ENCODE assay signal across 14 cellular contexts in genomic region chr20:1569417-1569861, GRCh38. TPM values are rescaled to one million over a fixed set of nuclear protein-coding genes. Genes with fewer than 3 reads are reported as not detected.
A peak's percentile ranks its signal among the peaks of the same experiment; 100 is the strongest.
DNase-seq lines count a peak whose midpoint lies in the region; ATAC-seq and TF ChIP-seq lines count a peak whose summit lies in the region.
"Had no signal": no experiment of that assay in that cellular context is flagged by ENCODE, and none has a peak within 500 bp of the region (broad histone marks: within the 10 kb centered on the region; RNA-seq: fewer than 3 reads in every experiment).

No MANE protein-coding gene starts in this region.

- peaks cover 14% of the 10 kb centered on the region for H3K9me3 Mint-ChIP-seq in dendritic cell treated with granulocyte-macrophage colony-stimulating factor and Interleukin-4, amounts not matched to agents 40 ng/mL and 50 ng/mL, for 4 days
- H3K9me3 Mint-ChIP-seq in activated CD8-positive, alpha-beta T cell treated with anti-CD3 and anti-CD28 coated beads, Interleukin-2, amount 10 ng/mL, durations not matched to agents 7 days and 5 days (ENCODE audit: insufficient read depth), result peaks cover 4% of the 10 kb centered on the region

- intact Hi-C loops in dendritic cell treated with granulocyte-macrophage colony-stimulating factor and Interleukin-4, amounts not matched to agents 40 ng/mL and 50 ng/mL, for 4 days (cut with micrococcal nuclease), result loop anchor here (5.0 kb wide), 1 partner anchor 42 kb away; no protein-coding TSS in a partner anchor

- peaks cover 69% of the 10 kb centered on the region for H3K36me3 Mint-ChIP-seq in dendritic cell treated with granulocyte-macrophage colony-stimulating factor and Interleukin-4, amounts not matched to agents 40 ng/mL and 50 ng/mL, for 4 days (ENCODE audit: low read depth)
- H3K36me3 Mint-ChIP-seq in activated CD8-positive, alpha-beta T cell treated with anti-CD3 and anti-CD28 coated beads, Interleukin-2, amount 10 ng/mL, durations not matched to agents 7 days and 5 days (ENCODE audit: low read depth), result peaks cover 6% of the 10 kb centered on the region

- TF ChIP-seq CTCF in neutrophil (IDR thresholded peaks at IDR 0.05), result peak; percentile 58

- H3K9me3 ChIP-seq in neutrophil, result no peaks in the 10 kb centered on the region
- H3K9me3 ChIP-seq: suprapubic skin had no signal

- no peaks in the 10 kb centered on the region for H3K27me3 ChIP-seq in neutrophil

- no peaks in the 10 kb centered on the region for H3K27me3 Mint-ChIP-seq in dendritic cell treated with granulocyte-macrophage colony-stimulating factor and Interleukin-4, amounts not matched to agents 40 ng/mL and 50 ng/mL, for 4 days
- H3K27me3 Mint-ChIP-seq in activated CD8-positive, alpha-beta T cell treated with anti-CD3 and anti-CD28 coated beads, Interleukin-2, amount 10 ng/mL, durations not matched to agents 7 days and 5 days (ENCODE audit: low read depth), result no peaks in the 10 kb centered on the region

- peak overlapping the region in 1 of 2 experiments; percentile 35 for H3K4me3 ChIP-seq in neutrophil (ENCODE audit: low read depth in 1 of 2, low read length in 1 of 2)
- H3K4me3 ChIP-seq: suprapubic skin had no signal

- H3K4me1 ChIP-seq in neutrophil (ENCODE audit: control insufficient read depth in 1 of 2, insufficient read depth in 1 of 2, low read depth in 1 of 2, low read length in 1 of 2), result peaks cover 44 to 55% of the 10 kb centered on the region in 2 experiments
- H3K4me1 ChIP-seq: parathyroid adenoma, suprapubic skin had no signal

- ATAC-seq in GM21786 (IDR thresholded peaks at IDR 0.05; ENCODE audit: unreplicated experiment), result no peak
- no peak for ATAC-seq in activated CD8-positive, alpha-beta T cell treated with anti-CD3 and anti-CD28 coated beads, Interleukin-2, amount 10 ng/mL, durations not matched to agents 7 days and 5 days

- POLR2A ChIA-PET in activated CD8-positive, alpha-beta T cell treated with anti-CD3 and anti-CD28 coated beads, Interleukin-2, amount 10 ng/mL, durations not matched to agents 7 days and 5 days (lab: Charles Lee), result no interaction called here

- peak overlapping the region; percentile 74 for H3K27ac Mint-ChIP-seq in dendritic cell treated with granulocyte-macrophage colony-stimulating factor and Interleukin-4, amounts not matched to agents 40 ng/mL and 50 ng/mL, for 4 days
- H3K27ac Mint-ChIP-seq in activated CD8-positive, alpha-beta T cell treated with anti-CD3 and anti-CD28 coated beads, Interleukin-2, amount 10 ng/mL, durations not matched to agents 7 days and 5 days, result no peak overlapping the region
- H3K27ac Mint-ChIP-seq: activated T-helper 1 cell treated with anti-CD3 and anti-CD28 coated beads, Interleukin-12 subunit alpha, Interleukin-12 subunit beta, Interleukin-2, Interleukin-4 antibody, amounts not matched to agents 30 ng/mL and 10 ng/mL and 1 ng/mL, durations not matched to agents 14 hours and 24 hours and 36 hours had no signal

- no peak overlapping the region for H3K4me3 Mint-ChIP-seq in dendritic cell treated with granulocyte-macrophage colony-stimulating factor and Interleukin-4, amounts not matched to agents 40 ng/mL and 50 ng/mL, for 4 days
- H3K4me3 Mint-ChIP-seq in activated CD8-positive, alpha-beta T cell treated with anti-CD3 and anti-CD28 coated beads, Interleukin-2, amount 10 ng/mL, durations not matched to agents 7 days and 5 days, result no peak overlapping the region
- H3K4me3 Mint-ChIP-seq: activated T-helper 1 cell treated with anti-CD3 and anti-CD28 coated beads, Interleukin-12 subunit alpha, Interleukin-12 subunit beta, Interleukin-2, Interleukin-4 antibody, amounts not matched to agents 30 ng/mL and 10 ng/mL and 1 ng/mL, durations not matched to agents 14 hours and 24 hours and 36 hours had no signal

- CTCF ChIA-PET in activated CD8-positive, alpha-beta T cell treated with anti-CD3 and anti-CD28 coated beads, Interleukin-2, amount 10 ng/mL, durations not matched to agents 7 days and 5 days (lab: Charles Lee), result no interaction called here

- H3K4me1 Mint-ChIP-seq in dendritic cell treated with granulocyte-macrophage colony-stimulating factor and Interleukin-4, amounts not matched to agents 40 ng/mL and 50 ng/mL, for 4 days (ENCODE audit: low read depth), result peaks cover 64% of the 10 kb centered on the region
- H3K4me1 Mint-ChIP-seq in activated CD8-positive, alpha-beta T cell treated with anti-CD3 and anti-CD28 coated beads, Interleukin-2, amount 10 ng/mL, durations not matched to agents 7 days and 5 days (ENCODE audit: low read depth), result no peaks in the 10 kb centered on the region

- H3K27ac ChIP-seq in neutrophil, result peak overlapping the region; percentile 97
- H3K27ac ChIP-seq: parathyroid adenoma, suprapubic skin had no signal

- peak; percentile 43 for DNase-seq in GF-D8 (lab: John Stamatoyannopoulos, UW)
- DNase-seq in NCI-H460 (ENCODE audit: extremely low read depth, low read depth), result peak; percentile 82
- DNase-seq in effector CD4-positive, alpha-beta T cell, result no peak
- no peak for DNase-seq in activated CD8-positive, alpha-beta T cell treated with anti-CD3 and anti-CD28 coated beads, Interleukin-2, amount 10 ng/mL, durations not matched to agents 7 days and 5 days
- no peak for DNase-seq in anterior cingulate cortex (lab: John Stamatoyannopoulos, UW)
- DNase-seq: DMS79 treated with DMSO at 0.1 percent for 48 hours, foreskin melanocyte had no signal

- peaks cover 58% of the 10 kb centered on the region for H3K36me3 ChIP-seq in neutrophil
- H3K36me3 ChIP-seq: suprapubic skin had no signal

RNA-seq across cellular contexts. Expression of gene SIRPD, which starts 11.9 kb away (rescaled TPM):
- total RNA-seq in NCI-H460 (2014; rRNA removed; shearing (Covaris generic)), result not detected in 2 replicates
- not detected in 2 replicates for polyA plus RNA-seq in NCI-H460 (2014; cell fraction: nucleus; rRNA removed)
- total RNA-seq in activated CD8-positive, alpha-beta T cell treated with anti-CD3 and anti-CD28 coated beads, Interleukin-2, amount 10 ng/mL, durations not matched to agents 7 days and 5 days, result under 1 TPM in 1 of 2 experiments, not detected in 1; 0.23 TPM
- total RNA-seq: activated T-helper 1 cell treated with anti-CD3 and anti-CD28 coated beads, Interleukin-12 subunit alpha, Interleukin-12 subunit beta, Interleukin-2, Interleukin-4 antibody, amounts not matched to agents 30 ng/mL and 10 ng/mL and 1 ng/mL, durations not matched to agents 14 hours and 24 hours and 36 hours; suprapubic skin had no signal
- polyA plus RNA-seq: liver had no signal

RNA-seq across cellular contexts. Expression of gene SIRPB1, which starts 50.4 kb away (rescaled TPM):
- total RNA-seq in NCI-H460 (2014; rRNA removed; shearing (Covaris generic)), result 0.05 and 0.20 TPM in 2 replicates
- polyA plus RNA-seq in NCI-H460 (2014; cell fraction: nucleus; rRNA removed), result 0.05 and 0.08 TPM in 2 replicates
- total RNA-seq in activated CD8-positive, alpha-beta T cell treated with anti-CD3 and anti-CD28 coated beads, Interleukin-2, amount 10 ng/mL, durations not matched to agents 7 days and 5 days, result 1 to 10 TPM; 1.3 to 1.5 TPM

Comparison
In these comparisons a context has a peak if more than half of its experiments do, and no peak if none do; other contexts are left out.
1. DNase-seq: peak in GF-D8 (single experiment) and NCI-H460 (single experiment); none in effector CD4-positive, alpha-beta T cell (single experiment), activated CD8-positive, alpha-beta T cell treated with anti-CD3 and anti-CD28 coated beads, Interleukin-2, amount 10 ng/mL, durations not matched to agents 7 days and 5 days (single experiment) and anterior cingulate cortex (0 of 58).